In genomic region chr21:27315373-27315772, GRCh38 we compare ENCODE assay signal across 23 cellular contexts.
DNase-seq lines count a peak whose midpoint lies in the region; ATAC-seq, FAIRE-seq and TF ChIP-seq lines count a peak whose summit lies in the region.
"Had no signal": no experiment of that assay in that cellular context is flagged by ENCODE, and none has a peak within 500 bp of the region (broad histone marks: within the 10 kb centered on the region; RNA-seq: fewer than 3 reads in every experiment).

No MANE protein-coding gene starts in this region.

- FAIRE-seq in urothelium cell line (lab: Jason Lieb, UNC) = peak; percentile 82
- FAIRE-seq: A549 had no signal

- peaks cover 23% of the 10 kb centered on the region for H3K9me3 Mint-ChIP-seq in activated T-helper 17 cell treated with anti-CD3 and anti-CD28 coated beads, Interleukin-2, amount 50 U/mL, for 72 hours

- no peak overlapping the region for H3K4me3 Mint-ChIP-seq in activated T-helper 17 cell treated with anti-CD3 and anti-CD28 coated beads, Interleukin-2, amount 50 U/mL, for 72 hours
- H3K4me3 Mint-ChIP-seq: B cell, CD14-positive monocyte had no signal

- intact Hi-C loops in stomach (cut with DNase I; ENCODE audit: low total_unique reads) = no loop called here

- no peak overlapping the region for H3K27ac ChIP-seq in stomach
- H3K27ac ChIP-seq: A549, HL-60, KMS-11 had no signal

- TF ChIP-seq EP300 in stomach (IDR thresholded peaks at IDR 0.05) = no peak

- WGBS in stomach, 5 donors = 86 to 92% (median 92%) methylated on average over 1 to 2 of the region's 2 CpGs

- no peaks in the 10 kb centered on the region for H3K36me3 Mint-ChIP-seq in activated T-helper 17 cell treated with anti-CD3 and anti-CD28 coated beads, Interleukin-2, amount 50 U/mL, for 72 hours (ENCODE audit: low read depth)
- H3K36me3 Mint-ChIP-seq: CD14-positive monocyte had no signal

- DNase-seq in HT1080 (ENCODE audit: low read depth) (peak; percentile 3), amniotic epithelial cell (ENCODE audit: low read depth) (peak; percentile 26), foreskin melanocyte (peak; percentile 2), urothelium cell line (ENCODE audit: low spot score) (no peak), stomach (no peak), RPMI8226 (no peak)
- DNase-seq: EL, GF-D8, HCEC 1CT, MV-4-11, NCI-H1105 treated with DMSO at 0.1 percent for 48 hours, NCI-H2029 treated with DMSO at 0.1 percent for 48 hours, NCI-H226, NCI-H510A treated with DMSO at 0.1 percent for 48 hours, NCI-H748 treated with DMSO at 0.1 percent for 48 hours, Right ventricle myocardium superior, SW 1271 had no signal

- no peaks in the 10 kb centered on the region for H3K36me3 ChIP-seq in stomach

- no peak overlapping the region for H3K27ac Mint-ChIP-seq in activated T-helper 17 cell treated with anti-CD3 and anti-CD28 coated beads, Interleukin-2, amount 50 U/mL, for 72 hours
- H3K27ac Mint-ChIP-seq: B cell, CD14-positive monocyte had no signal

- H3K4me3 ChIP-seq in stomach = no peak overlapping the region
- H3K4me3 ChIP-seq: A549 had no signal

- peaks cover 0 to 5% (median 0%) of the 10 kb centered on the region in 4 donors for H3K9me3 ChIP-seq in stomach
- H3K9me3 ChIP-seq: A549 had no signal

- no peaks in the 10 kb centered on the region for H3K27me3 Mint-ChIP-seq in activated T-helper 17 cell treated with anti-CD3 and anti-CD28 coated beads, Interleukin-2, amount 50 U/mL, for 72 hours
- H3K27me3 Mint-ChIP-seq: B cell had no signal

- H3K4me1 Mint-ChIP-seq in activated T-helper 17 cell treated with anti-CD3 and anti-CD28 coated beads, Interleukin-2, amount 50 U/mL, for 72 hours = no peaks in the 10 kb centered on the region
- H3K4me1 Mint-ChIP-seq: B cell, CD14-positive monocyte had no signal

- H3K4me1 ChIP-seq in stomach = no peaks in the 10 kb centered on the region
- H3K4me1 ChIP-seq: A549 had no signal

- no peak for TF ChIP-seq CTCF in stomach (IDR thresholded peaks at IDR 0.05)

- no peaks in the 10 kb centered on the region for H3K27me3 ChIP-seq in stomach

- TF ChIP-seq POLR2A in stomach (IDR thresholded peaks at IDR 0.05) = no peak

- ATAC-seq in activated T-helper 17 cell treated with anti-CD3 and anti-CD28 coated beads, Interleukin-2, amount 50 U/mL, for 72 hours (replicated peaks) = no peak
- ATAC-seq: A549 had no signal

Comparison
In these comparisons a context has a peak if more than half of its experiments do, and no peak if none do; other contexts are left out.
1. DNase-seq: peak in HT1080 (single experiment), amniotic epithelial cell (single experiment) and foreskin melanocyte (single experiment); none in urothelium cell line (single experiment), stomach (single experiment) and RPMI8226 (single experiment).